ENCODE assay signal across 8 cellular contexts in the genomic region with DNA sequence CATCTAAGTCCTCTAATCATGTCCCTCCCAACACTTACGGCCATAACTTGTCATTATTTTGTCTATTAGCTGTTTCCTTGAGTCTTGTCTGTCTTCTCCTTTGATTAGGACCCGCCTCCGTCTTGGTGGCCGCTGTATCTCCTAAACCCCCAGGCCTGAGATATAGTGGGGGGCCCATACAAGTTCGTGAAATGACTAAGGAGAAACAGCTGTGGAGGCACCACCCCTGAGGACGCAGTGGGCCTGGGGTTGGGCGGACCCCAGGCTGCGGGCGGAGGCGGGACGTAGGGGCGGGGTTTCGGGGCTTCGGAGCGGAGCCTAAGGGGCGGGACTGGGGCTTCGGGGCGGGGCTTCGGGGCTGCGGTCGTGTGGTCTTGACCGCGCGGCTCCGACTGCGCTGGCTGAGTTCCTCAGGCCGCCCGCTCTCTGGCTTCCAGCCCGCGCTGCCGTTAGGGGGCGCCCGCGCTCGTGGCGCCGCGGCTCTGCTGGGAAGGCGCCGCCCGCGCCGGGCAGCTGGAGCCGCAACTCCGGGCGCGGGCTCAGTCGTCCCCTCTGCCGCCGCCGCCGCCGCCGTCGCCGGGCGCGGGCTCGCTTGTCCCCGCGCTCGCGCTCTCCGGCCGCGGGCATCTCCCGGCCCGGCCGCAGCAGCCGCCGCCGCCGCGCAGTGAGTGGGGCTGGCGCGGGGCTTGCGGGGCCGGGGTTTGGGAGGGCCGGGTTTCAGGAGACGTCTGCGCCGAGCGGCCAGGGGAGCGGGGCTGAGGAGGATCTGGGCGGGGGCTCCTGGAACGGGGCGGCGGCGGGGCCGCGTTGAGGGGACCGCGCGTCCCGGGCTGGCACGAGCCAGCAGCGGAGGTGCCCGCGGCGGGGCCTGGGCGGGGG. TPM values are rescaled to one million over a fixed set of nuclear protein-coding genes. Genes with fewer than 3 reads are reported as not detected.
DNase-seq lines count a peak whose midpoint lies in the region; ATAC-seq and TF ChIP-seq lines count a peak whose summit lies in the region.

TSS of gene KCTD6 (plus strand) at position 591 of the 879 bp plus-strand sequence. CDS start 6,660 bp downstream, outside the sequence.

- H3K9me3 ChIP-seq in CD4-positive, alpha-beta T cell (ENCODE audit: control insufficient read depth, low read length): no peaks in the 10 kb centered on the region

- peak within 1 kb of the TSS; percentile 16 for H3K27ac ChIP-seq in CD4-positive, alpha-beta T cell (ENCODE audit: low read depth, low read length)

- no peaks in the 10 kb centered on the region for H3K27me3 Mint-ChIP-seq in CD4-positive, alpha-beta T cell
- peaks cover 2% of the 10 kb centered on the region for H3K27me3 Mint-ChIP-seq in activated CD8-positive, alpha-beta T cell treated with anti-CD3 and anti-CD28 coated beads for 36 hours
- H3K27me3 Mint-ChIP-seq in memory B cell: peaks cover 6% of the 10 kb centered on the region

- H3K4me1 Mint-ChIP-seq in CD4-positive, alpha-beta T cell (ENCODE audit: low read depth): peaks cover 65% of the 10 kb centered on the region
- peaks cover 35% of the 10 kb centered on the region for H3K4me1 Mint-ChIP-seq in activated CD8-positive, alpha-beta T cell treated with anti-CD3 and anti-CD28 coated beads for 36 hours (ENCODE audit: low read depth)
- H3K4me1 Mint-ChIP-seq in memory B cell: peaks cover 29% of the 10 kb centered on the region

- H3K27me3 ChIP-seq in CD4-positive, alpha-beta T cell (ENCODE audit: control insufficient read depth, insufficient read depth, low read length): no peaks in the 10 kb centered on the region

- peak within 1 kb of the TSS; percentile 97 for H3K4me3 Mint-ChIP-seq in CD4-positive, alpha-beta T cell
- peak within 1 kb of the TSS; percentile 81 for H3K4me3 Mint-ChIP-seq in activated CD8-positive, alpha-beta T cell treated with anti-CD3 and anti-CD28 coated beads for 36 hours
- peak within 1 kb of the TSS; percentile 93 for H3K4me3 Mint-ChIP-seq in memory B cell

- peaks cover 4% of the 10 kb centered on the region for H3K36me3 Mint-ChIP-seq in CD4-positive, alpha-beta T cell (ENCODE audit: low read depth)
- H3K36me3 Mint-ChIP-seq in activated CD8-positive, alpha-beta T cell treated with anti-CD3 and anti-CD28 coated beads for 36 hours (ENCODE audit: low read depth): no peaks in the 10 kb centered on the region
- H3K36me3 Mint-ChIP-seq in memory B cell: no peaks in the 10 kb centered on the region

- H3K27ac Mint-ChIP-seq in CD4-positive, alpha-beta T cell: peak within 1 kb of the TSS; percentile 83
- peak within 1 kb of the TSS; percentile 89 for H3K27ac Mint-ChIP-seq in activated CD8-positive, alpha-beta T cell treated with anti-CD3 and anti-CD28 coated beads for 36 hours
- H3K27ac Mint-ChIP-seq in memory B cell: peak within 1 kb of the TSS; percentile 80

- POLR2A ChIA-PET in CD4-positive, alpha-beta T cell (lab: Charles Lee): interaction anchor here (0.8 to 4.2 kb wide), 7 partner anchors 20 to 185 kb away, joined by 3 to 42 read pairs (median 4); partner anchors contain the start of genes HTD2, PDHB, PXK and RPP14
- POLR2A ChIA-PET in activated CD8-positive, alpha-beta T cell treated with anti-CD3 and anti-CD28 coated beads for 36 hours (lab: Charles Lee): interaction anchor here (0.6 to 1.0 kb wide), 6 partner anchors 20 to 62 kb away, joined by 3 read pairs; no protein-coding TSS in a partner anchor

- peak; percentile 55 for TF ChIP-seq CTCF in CD4-positive, alpha-beta T cell (IDR thresholded peaks at IDR 0.05)
- TF ChIP-seq CTCF in activated CD8-positive, alpha-beta T cell treated with anti-CD3 and anti-CD28 coated beads for 36 hours (IDR thresholded peaks at IDR 0.05): peak; percentile 57

- DNase-seq in CD4-positive, alpha-beta T cell: peak; percentile 65 to 89 (median 81)
- DNase-seq in NCI-H82 treated with DMSO at 0.1 percent for 48 hours (lab: John Stamatoyannopoulos, UW; ENCODE audit: unreplicated experiment): peak; percentile 67
- peak; percentile 85 for DNase-seq in activated CD8-positive, alpha-beta T cell treated with anti-CD3 and anti-CD28 coated beads for 36 hours
- peak; percentile 75 for DNase-seq in effector CD4-positive, alpha-beta T cell
- DNase-seq in memory B cell (ENCODE audit: low spot score in 2 of 2): peak; percentile 97 to 98
- DNase-seq in stimulated activated CD8-positive, alpha-beta memory T cell treated with anti-CD3 and anti-CD28 coated beads, Interleukin-12 subunit alpha, Interleukin-12 subunit beta, amount 100 ng/mL, for 1 hour (ENCODE audit: low read depth): peak; percentile 70

- peak; percentile 85 for ATAC-seq in CD4-positive, alpha-beta T cell (ENCODE audit: poor library complexity)
- ATAC-seq in GM19397 (IDR thresholded peaks at IDR 0.05; ENCODE audit: unreplicated experiment) (peak; percentile 97), HG03565 (IDR thresholded peaks at IDR 0.05; ENCODE audit: unreplicated experiment) (peak; percentile 89), memory B cell (ENCODE audit: low read depth) (peak; percentile 91)
- ATAC-seq in activated CD8-positive, alpha-beta T cell treated with anti-CD3 and anti-CD28 coated beads for 36 hours: peak; percentile 90

- CTCF ChIA-PET in CD4-positive, alpha-beta T cell (lab: Charles Lee): interaction anchor here (0.6 to 3.2 kb wide), 29 partner anchors 9 to 483 kb away, joined by 3 to 73 read pairs (median 4); partner anchors contain the start of genes HTD2, PDHB, PXK and RPP14
- CTCF ChIA-PET in activated CD8-positive, alpha-beta T cell treated with anti-CD3 and anti-CD28 coated beads for 36 hours (lab: Charles Lee): interaction anchor here (0.7 to 3.9 kb wide), 20 partner anchors 9 to 220 kb away, joined by 3 to 30 read pairs (median 4); partner anchors contain the start of genes HTD2 and RPP14

- intact Hi-C loops in CD4-positive, alpha-beta T cell (cut with DNase I, micrococcal nuclease): loop anchor here (1.0 to 10.0 kb wide), 9 partner anchors 29 to 1807 kb away; partner anchors contain the start of genes PXK (in 2 of the 2), APPL1 (in 1 of the 2), HTD2 (in 1 of the 2) and PDHB (in 1 of the 2)
- intact Hi-C loops in activated CD8-positive, alpha-beta T cell treated with anti-CD3 and anti-CD28 coated beads for 36 hours (cut with micrococcal nuclease): loop anchor here (5.0 kb wide), 1 partner anchor 41 kb away; no protein-coding TSS in a partner anchor

- H3K9me3 Mint-ChIP-seq in CD4-positive, alpha-beta T cell: no peaks in the 10 kb centered on the region
- no peaks in the 10 kb centered on the region for H3K9me3 Mint-ChIP-seq in activated CD8-positive, alpha-beta T cell treated with anti-CD3 and anti-CD28 coated beads for 36 hours
- no peaks in the 10 kb centered on the region for H3K9me3 Mint-ChIP-seq in memory B cell

RNA-seq across cellular contexts. Expression of gene KCTD6, which starts in this region (rescaled TPM):
- 1 to 10 TPM; 3.8 to 5.0 TPM for total RNA-seq in CD4-positive, alpha-beta T cell
- total RNA-seq in activated CD8-positive, alpha-beta T cell treated with anti-CD3 and anti-CD28 coated beads for 36 hours: 1 to 10 TPM; 5.6 to 5.8 TPM

Comparison
In these comparisons a context has a peak if more than half of its experiments do, and no peak if none do; other contexts are left out.
1. Peak in every context shown above with its lines: DNase-seq, ATAC-seq and H3K27ac ChIP-seq.